Comparison of ENCODE assay signal across 8 cellular contexts in the genomic region with DNA sequence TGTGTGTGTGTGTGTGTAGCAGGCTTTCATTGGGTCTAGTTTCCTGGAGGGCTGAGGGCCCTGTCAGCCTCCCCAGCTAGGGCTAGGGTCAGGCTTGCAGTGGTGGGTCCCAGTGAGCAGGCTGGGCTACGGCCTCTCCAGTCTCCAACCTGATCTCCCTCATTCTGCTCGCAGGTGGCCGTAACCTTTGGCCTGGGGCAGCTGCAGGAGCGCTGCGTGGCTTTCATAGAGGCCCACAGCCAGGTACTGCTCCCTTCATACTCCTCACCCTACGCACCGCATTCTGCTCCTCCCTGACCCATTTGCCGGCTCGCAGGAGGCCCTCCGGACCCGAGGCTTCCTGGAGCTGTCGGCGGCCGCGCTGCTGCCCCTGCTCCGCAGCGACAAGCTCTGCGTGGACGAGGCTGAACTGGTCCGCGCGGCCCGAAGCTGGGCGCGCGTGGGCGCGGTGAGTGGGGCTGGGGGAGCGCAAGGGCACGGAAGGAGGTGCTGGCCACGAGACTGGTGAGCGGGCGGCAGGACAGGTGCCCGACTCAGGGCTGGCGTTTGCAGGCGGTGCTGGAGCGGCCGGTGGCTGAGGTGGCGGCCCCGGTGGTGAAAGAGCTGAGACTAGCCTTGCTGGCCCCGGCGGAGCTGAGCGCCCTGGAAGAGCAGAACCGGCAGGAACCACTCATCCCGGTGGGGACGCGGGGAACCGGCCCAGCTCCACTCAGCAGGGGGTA. TPM values are rescaled to one million over a fixed set of nuclear protein-coding genes. Genes with fewer than 3 reads are reported as not detected.
A peak's percentile ranks its signal among the peaks of the same experiment; 100 is the strongest.
DNase-seq lines count a peak whose midpoint lies in the region; ATAC-seq, FAIRE-seq and TF ChIP-seq lines count a peak whose summit lies in the region.

No MANE protein-coding gene starts in this region.

- TF ChIP-seq EP300 in sigmoid colon (IDR thresholded peaks at IDR 0.05) = no peak

- H3K4me3 ChIP-seq in sigmoid colon = peak overlapping the region; percentile 52 to 68 (median 60)

- peak overlapping the region; percentile 86 to 98 (median 88) for H3K27ac ChIP-seq in sigmoid colon

- no peaks in the 10 kb centered on the region for H3K27me3 ChIP-seq in sigmoid colon

- DNase-seq in G401 (ENCODE audit: low spot score) (peak; percentile 57), left ventricle myocardium superior (peak; percentile 53), sigmoid colon (peak; percentile 71), SKM-1 treated with dmso at 0.1 percent for 144 hours (lab: John Stamatoyannopoulos, UW; ENCODE audit: unreplicated experiment) (no peak), GM12891 (ENCODE audit: insufficient read length, low spot score) (no peak)
- no peak for DNase-seq in activated T-cell treated with anti-CD3 and anti-CD28 coated beads, Interleukin-2, amount 50 U/mL, for 24 hours

- no peaks in the 10 kb centered on the region for H3K9me3 Mint-ChIP-seq in activated T-cell treated with anti-CD3 and anti-CD28 coated beads, Interleukin-2, amount 50 U/mL, for 24 hours

- peaks cover 66% of the 10 kb centered on the region for H3K36me3 Mint-ChIP-seq in activated T-cell treated with anti-CD3 and anti-CD28 coated beads, Interleukin-2, amount 50 U/mL, for 24 hours (ENCODE audit: low read depth)

- no peak for TF ChIP-seq POLR2A in sigmoid colon (IDR thresholded peaks at IDR 0.05)
- no peak for TF ChIP-seq POLR2A in GM12891 (IDR thresholded peaks at IDR 0.05; ENCODE audit: low read depth, low read length)

- WGBS in sigmoid colon, 2 donors = 69 to 70% methylated on average over 48 of the region's 48 CpGs

- in situ Hi-C loops in G401 (cut with HindIII; ENCODE audit: low sequenced_read_pairs) = no loop called here

- H3K27ac Mint-ChIP-seq in activated T-cell treated with anti-CD3 and anti-CD28 coated beads, Interleukin-2, amount 50 U/mL, for 24 hours = peak overlapping the region; percentile 99

- H3K4me1 ChIP-seq in sigmoid colon = peaks cover 0 to 57% (median 40%) of the 10 kb centered on the region in 4 donors

- TF ChIP-seq CTCF in sigmoid colon (IDR thresholded peaks at IDR 0.05) = no peak

- no peak for FAIRE-seq in GM12891 (lab: Jason Lieb, UNC)

- H3K4me3 Mint-ChIP-seq in activated T-cell treated with anti-CD3 and anti-CD28 coated beads, Interleukin-2, amount 50 U/mL, for 24 hours = peak overlapping the region; percentile 80

- no peaks in the 10 kb centered on the region for H3K9me3 ChIP-seq in sigmoid colon

- no peaks in the 10 kb centered on the region for H3K36me3 ChIP-seq in sigmoid colon

- no peaks in the 10 kb centered on the region for H3K27me3 Mint-ChIP-seq in activated T-cell treated with anti-CD3 and anti-CD28 coated beads, Interleukin-2, amount 50 U/mL, for 24 hours

- intact Hi-C loops in left ventricle myocardium superior (cut with micrococcal nuclease) (no loop called here), sigmoid colon (cut with DNase I) (no loop called here)

- H3K4me1 Mint-ChIP-seq in activated T-cell treated with anti-CD3 and anti-CD28 coated beads, Interleukin-2, amount 50 U/mL, for 24 hours (ENCODE audit: low read depth) = peaks cover 78% of the 10 kb centered on the region

- ATAC-seq in left ventricle myocardium superior (peak; percentile 13), GM19455 (IDR thresholded peaks at IDR 0.05; ENCODE audit: unreplicated experiment) (no peak), GM19328 (IDR thresholded peaks at IDR 0.05; ENCODE audit: unreplicated experiment) (no peak)

TF ChIP-seq in GM12891, 5 proteins besides CTCF, POLR2A, EP300 and RAD21:
- TF ChIP-seq TAF1 (IDR thresholded peaks at IDR 0.05; ENCODE audit: low read depth, low read length) (no peak), SPI1 (IDR thresholded peaks at IDR 0.05; ENCODE audit: low read depth, low read length) (no peak), POU2F2 (IDR thresholded peaks at IDR 0.05; ENCODE audit: low read depth, low read length) (no peak), POLR2AphosphoS5 (IDR thresholded peaks at IDR 0.05; ENCODE audit: low read depth, low read length) (no peak), PAX5 (IDR thresholded peaks at IDR 0.05; ENCODE audit: insufficient read depth, low read length, severe bottlenecking) (no peak)
TF ChIP-seq in GM12891: peak in this region for 0.

RNA-seq across cellular contexts. Expression of gene BTBD19, which starts 4.7 kb away (rescaled TPM):
- 1.1 and 1.3 TPM in 2 replicates for total RNA-seq in G401 (2014; rRNA removed; shearing (Covaris generic))
- total RNA-seq in left ventricle myocardium superior (2.5 TPM), sigmoid colon (1 to 10 TPM; 2.7 to 9.4 (median 3.2) TPM)
- 1 to 10 TPM in 1 of 3 donors, under 1 TPM in 1, not detected in 1; 0.60 to 2.3 TPM for polyA plus RNA-seq in sigmoid colon
- 1.6 TPM for polyA plus RNA-seq in GM12891 (2012; ENCODE audit: low read depth, missing spikeins)

RNA-seq across cellular contexts. Expression of gene DYNLT4, which starts 5.8 kb away (rescaled TPM):
- total RNA-seq in G401 (2014; rRNA removed; shearing (Covaris generic)) = 2.9 and 14.6 TPM in 2 replicates
- total RNA-seq in left ventricle myocardium superior = 0.35 TPM
- 1 to 10 TPM in 1 of 4 donors, not detected in 3; 1.1 TPM for total RNA-seq in sigmoid colon
- under 1 TPM in 1 of 3 donors, not detected in 2; 0.20 TPM for polyA plus RNA-seq in sigmoid colon
- polyA plus RNA-seq in GM12891 (2012; ENCODE audit: low read depth, missing spikeins) = 0.17 TPM

RNA-seq across cellular contexts. Expression of gene PLK3, which starts 12.8 kb away (rescaled TPM):
- 8.0 and 8.5 TPM in 2 replicates for total RNA-seq in G401 (2014; rRNA removed; shearing (Covaris generic))
- total RNA-seq in left ventricle myocardium superior (7.5 TPM), sigmoid colon (10 to 100 TPM in 2 of 4 donors, 1 to 10 TPM in 2; 8.2 to 28.1 (median 11.0) TPM)
- polyA plus RNA-seq in sigmoid colon = 10 to 100 TPM in 2 of 3 donors, 1 to 10 TPM in 1; 7.2 to 12.1 (median 10.2) TPM
- 16.7 TPM for polyA plus RNA-seq in GM12891 (2012; ENCODE audit: low read depth, missing spikeins)

RNA-seq across cellular contexts. Expression of gene BEST4, which starts 25.0 kb away (rescaled TPM):
- total RNA-seq in G401 (2014; rRNA removed; shearing (Covaris generic)) = 2.2 and 2.3 TPM in 2 replicates
- total RNA-seq in left ventricle myocardium superior (0.12 TPM), sigmoid colon (1 to 10 TPM in 1 of 4 donors, under 1 TPM in 1, not detected in 2; 0.33 to 1.1 TPM)
- 10 to 100 TPM in 2 of 3 donors, 1 to 10 TPM in 1; 6.0 to 37.1 (median 10.2) TPM for polyA plus RNA-seq in sigmoid colon
- 1.7 TPM for polyA plus RNA-seq in GM12891 (2012; ENCODE audit: low read depth, missing spikeins)

RNA-seq across cellular contexts. Expression of gene PTCH2, which starts 30.1 kb away (rescaled TPM):
- total RNA-seq in G401 (2014; rRNA removed; shearing (Covaris generic)) = 0.18 and 0.27 TPM in 2 replicates
- total RNA-seq in left ventricle myocardium superior (0.40 TPM), sigmoid colon (1 to 10 TPM in 1 of 4 donors, under 1 TPM in 3; 0.36 to 2.8 (median 0.83) TPM)
- under 1 TPM in 1 of 3 donors, not detected in 2; 0.45 TPM for polyA plus RNA-seq in sigmoid colon
- polyA plus RNA-seq in GM12891 (2012; ENCODE audit: low read depth, missing spikeins) = 0.06 TPM

Comparison
In these comparisons a context has a peak if more than half of its experiments do, and no peak if none do; other contexts are left out.
1. DNase-seq: peak in G401 (single experiment), left ventricle myocardium superior (single experiment) and sigmoid colon (single experiment); none in activated T-cell treated with anti-CD3 and anti-CD28 coated beads, Interleukin-2, amount 50 U/mL, for 24 hours (single experiment), SKM-1 treated with dmso at 0.1 percent for 144 hours (single experiment) and GM12891 (single experiment).